18 cellular contexts compared by ENCODE assay signal in genomic region chr2:216410550-216410949, GRCh38. TPM values are rescaled to one million over a fixed set of nuclear protein-coding genes. Genes with fewer than 3 reads are reported as not detected.
A peak's percentile ranks its signal among the peaks of the same experiment; 100 is the strongest.
DNase-seq lines count a peak whose midpoint lies in the region; ATAC-seq and TF ChIP-seq lines count a peak whose summit lies in the region.
"Had no signal": no experiment of that assay in that cellular context is flagged by ENCODE, and none has a peak within 500 bp of the region (broad histone marks: within the 10 kb centered on the region; RNA-seq: fewer than 3 reads in every experiment).

No MANE protein-coding gene starts in this region.

- intact Hi-C loops in OCI-LY7 (cut with micrococcal nuclease; ENCODE audit: unreplicated experiment), result no loop called here

- H3K36me3 Mint-ChIP-seq in activated T-cell treated with anti-CD3 and anti-CD28 coated beads, Interleukin-2, amount 50 U/mL, for 72 hours (ENCODE audit: insufficient read depth in 2 of 2), result peaks cover 0 to 3% of the 10 kb centered on the region in 2 donors

- H3K27me3 Mint-ChIP-seq in activated T-cell treated with anti-CD3 and anti-CD28 coated beads, Interleukin-2, amount 50 U/mL, for 72 hours (ENCODE audit: low read depth), result peaks cover 23% of the 10 kb centered on the region

- H3K4me3 Mint-ChIP-seq in activated T-cell treated with anti-CD3 and anti-CD28 coated beads, Interleukin-2, amount 50 U/mL, for 72 hours, result no peak overlapping the region

- H3K27ac ChIP-seq in OCI-LY7 (ENCODE audit: low read depth, low read length, poor library complexity, severe bottlenecking), result no peak overlapping the region
- H3K27ac ChIP-seq: A549, C4-2B, HL-60, PC-9, SJSA1 had no signal

- H3K4me3 ChIP-seq in GM12865 (ENCODE audit: low read depth, low read length) (no peak overlapping the region), OCI-LY7 (ENCODE audit: low read depth, low read length, poor library complexity, severe bottlenecking) (no peak overlapping the region)
- H3K4me3 ChIP-seq: A549, PC-9, SJSA1 had no signal

- no peak for TF ChIP-seq CTCF in GM12865 (IDR thresholded peaks at IDR 0.05; ENCODE audit: insufficient read depth, low read depth, low read length, missing control alignments)
- TF ChIP-seq CTCF in OCI-LY7 (conservative IDR thresholded peaks at IDR 0.05; ENCODE audit: low read length), result no peak

- H3K79me2 ChIP-seq in OCI-LY7 (ENCODE audit: insufficient read depth, low read depth, low read length), result no peaks in the 10 kb centered on the region; the same call in 1 of the 2 replicates

- BruUV-seq in OCI-LY7 (replicated peaks; lab: Mats Ljungman, UMichigan), result no TSS peak

- ATAC-seq in GM19043 (IDR thresholded peaks at IDR 0.05; ENCODE audit: low read depth, unreplicated experiment), result peak; percentile 33
- peak; percentile 30 for ATAC-seq in GM21737 (IDR thresholded peaks at IDR 0.05; ENCODE audit: unreplicated experiment)
- no peak for ATAC-seq in activated T-cell treated with anti-CD3 and anti-CD28 coated beads, Interleukin-2, amount 50 U/mL, for 72 hours (replicated peaks in 1 of 2)
- no peak for ATAC-seq in HG03457 (IDR thresholded peaks at IDR 0.05; ENCODE audit: unreplicated experiment)
- ATAC-seq: A549 had no signal

- H3K9me2 ChIP-seq in OCI-LY7 (ENCODE audit: insufficient read depth, low read length), result no peaks in the 10 kb centered on the region

- CTCF ChIA-PET in OCI-LY7 (lab: Charles Lee; ENCODE audit: unreplicated experiment), result no interaction called here

- H3K27ac Mint-ChIP-seq in activated T-cell treated with anti-CD3 and anti-CD28 coated beads, Interleukin-2, amount 50 U/mL, for 72 hours, result no peak overlapping the region

- peak overlapping the region; percentile 84; the same call in 1 of the 2 replicates for H2AFZ ChIP-seq in OCI-LY7 (ENCODE audit: low read length)
- H2AFZ ChIP-seq: PC-9 had no signal

- no peaks in the 10 kb centered on the region; the same call in 1 of the 2 replicates for H3K36me3 ChIP-seq in OCI-LY7 (ENCODE audit: insufficient read depth, low read length)

- no peaks in the 10 kb centered on the region for H3K9me3 Mint-ChIP-seq in activated T-cell treated with anti-CD3 and anti-CD28 coated beads, Interleukin-2, amount 50 U/mL, for 72 hours

- H3K4me2 ChIP-seq in OCI-LY7 (ENCODE audit: low read length), result peak overlapping the region; percentile 42
- H3K4me2 ChIP-seq: A549, PC-9 had no signal

- no peaks in the 10 kb centered on the region for H3K9me3 ChIP-seq in OCI-LY7 (ENCODE audit: low read length)
- H3K9me3 ChIP-seq: A549, SJSA1 had no signal

- H3K4me1 ChIP-seq in OCI-LY7 (ENCODE audit: insufficient read depth, low read length, poor library complexity, severe bottlenecking), result peaks cover 18% of the 10 kb centered on the region

- H3K4me1 Mint-ChIP-seq in activated T-cell treated with anti-CD3 and anti-CD28 coated beads, Interleukin-2, amount 50 U/mL, for 72 hours (ENCODE audit: low read depth), result peaks cover 15% of the 10 kb centered on the region

- H4K20me1 ChIP-seq in OCI-LY7 (ENCODE audit: insufficient read depth, low read length), result no peaks in the 10 kb centered on the region

- peak; percentile 56 for DNase-seq in GM12865 (ENCODE audit: low read depth)
- peak; percentile 55 for DNase-seq in OCI-LY7 (ENCODE audit: low spot score)
- DNase-seq in activated T-cell treated with anti-CD3 and anti-CD28 coated beads, Interleukin-2, amount 50 U/mL, for 72 hours, result no peak
- DNase-seq in NCI-H1436 treated with DMSO at 0.1 percent for 48 hours (lab: John Stamatoyannopoulos, UW), result no peak
- DNase-seq: COR-L47, GOT3, NCI-H2029 treated with DMSO at 0.1 percent for 48 hours, NCI-H2171 treated with DMSO at 0.1 percent for 48 hours, NCI-H446 treated with DMSO at 0.1 percent for 48 hours, PC-9 had no signal

- POLR2A ChIA-PET in OCI-LY7 (lab: Charles Lee), result interaction anchor here (0.6 to 1.1 kb wide), 3 partner anchors 87 to 409 kb away, joined by 3 read pairs; no protein-coding TSS in a partner anchor

RNA-seq across cellular contexts. Expression of gene SMARCAL1, which starts 1.7 kb away (rescaled TPM):
- total RNA-seq in OCI-LY7 (2014; rRNA removed; shearing (Covaris generic)), result 11.0 and 12.2 TPM in 2 replicates
- total RNA-seq in OCI-LY7 (2022), result 24.9 and 26.1 TPM in 2 replicates
- 10 to 100 TPM; 30.9 to 32.5 TPM for total RNA-seq in activated T-cell treated with anti-CD3 and anti-CD28 coated beads, Interleukin-2, amount 50 U/mL, for 72 hours

RNA-seq across cellular contexts. Expression of gene MARCHF4, which starts 38.3 kb away (rescaled TPM):
- total RNA-seq in OCI-LY7 (2014; rRNA removed; shearing (Covaris generic)), result not detected in 2 replicates
- total RNA-seq in OCI-LY7 (2022), result not detected in 2 replicates
- total RNA-seq in activated T-cell treated with anti-CD3 and anti-CD28 coated beads, Interleukin-2, amount 50 U/mL, for 72 hours, result not detected
- total RNA-seq: T-helper 2 cell treated with Interferon-gamma antibody and Interleukin-4, amounts not matched to agents 100 ng/mL and 5 ng/mL, for 36 hours had no signal

Comparison
In these comparisons a context has a peak if more than half of its experiments do, and no peak if none do; other contexts are left out.
1. DNase-seq: peak in GM12865 (single experiment) and OCI-LY7 (single experiment); none in activated T-cell treated with anti-CD3 and anti-CD28 coated beads, Interleukin-2, amount 50 U/mL, for 72 hours (0 of 2) and NCI-H1436 treated with DMSO at 0.1 percent for 48 hours (single experiment).
2. ATAC-seq: peak in GM19043 (single experiment) and GM21737 (single experiment); none in activated T-cell treated with anti-CD3 and anti-CD28 coated beads, Interleukin-2, amount 50 U/mL, for 72 hours (0 of 2) and HG03457 (single experiment).